Comparison of ENCODE assay signal across 8 cellular contexts in genomic region chr18:63158676-63159291, GRCh38.
DNase-seq lines count a peak whose midpoint lies in the region; ATAC-seq and TF ChIP-seq lines count a peak whose summit lies in the region.

No MANE protein-coding gene starts in this region.

- H3K4me1 ChIP-seq in A673 (ENCODE audit: insufficient read depth, low read length, poor library complexity, severe bottlenecking), result peaks cover 31% of the 10 kb centered on the region

- ATAC-seq in GM18868 (IDR thresholded peaks at IDR 0.05; ENCODE audit: unreplicated experiment), result peak; percentile 17
- peak; percentile 10 for ATAC-seq in HG03558 (IDR thresholded peaks at IDR 0.05; ENCODE audit: extremely low read depth, unreplicated experiment)
- peak; percentile 26 for ATAC-seq in stimulated activated naive CD8-positive, alpha-beta T cell treated with anti-CD3 and anti-CD28 coated beads, Interleukin-15, Interleukin-2, amounts not matched to agents 100 U/mL and 50 U/mL, for 24 hours

- H3K36me3 ChIP-seq in A673 (ENCODE audit: insufficient read depth, low read length, poor library complexity, severe bottlenecking), result no peaks in the 10 kb centered on the region

- no peaks in the 10 kb centered on the region for H3K27me3 ChIP-seq in A673 (replicated peaks; ENCODE audit: insufficient read depth, low read depth, low read length, poor library complexity)

- H3K9me3 ChIP-seq in A673 (ENCODE audit: low read depth, low read length, poor library complexity, severe bottlenecking), result no peaks in the 10 kb centered on the region

- no peak overlapping the region for H3K27ac ChIP-seq in A673 (ENCODE audit: low read depth, low read length, poor library complexity, severe bottlenecking)

- BruUV-seq in A673 (replicated peaks; lab: Mats Ljungman, UMichigan), result no TSS peak

- POLR2A ChIA-PET in A673 (lab: Charles Lee; ENCODE audit: low non-redundant PET), result no interaction called here

- CTCF ChIA-PET in A673 (lab: Charles Lee), result no interaction called here

- no peak overlapping the region for H3K4me3 ChIP-seq in A673 (ENCODE audit: low read depth, low read length, poor library complexity, severe bottlenecking)

- no peak for TF ChIP-seq CTCF in A673 (conservative IDR thresholded peaks at IDR 0.05; ENCODE audit: low read depth, low read length)

- intact Hi-C loops in A673 (cut with micrococcal nuclease; ENCODE audit: unreplicated experiment), result loop anchor here (5.0 kb wide), 1 partner anchor 141 kb away; no protein-coding TSS in a partner anchor

- peak; percentile 59 for DNase-seq in activated naive CD4-positive, alpha-beta T cell treated with anti-CD3 and anti-CD28 coated beads, Interleukin-2, amount 50 U/mL, for 16 hours
- DNase-seq in stimulated activated naive CD8-positive, alpha-beta T cell treated with anti-CD3 and anti-CD28 coated beads, Interleukin-15, Interleukin-2, amounts not matched to agents 100 U/mL and 50 U/mL, for 24 hours, result peak; percentile 59
- DNase-seq in midbrain (lab: John Stamatoyannopoulos, UW) (no peak), GM03348 (ENCODE audit: low spot score) (no peak), C1 segment of cervical spinal cord (lab: John Stamatoyannopoulos, UW) (no peak), A673 (ENCODE audit: low spot score) (no peak)

Comparison
In these comparisons a context has a peak if more than half of its experiments do, and no peak if none do; other contexts are left out.
1. DNase-seq: peak in activated naive CD4-positive, alpha-beta T cell treated with anti-CD3 and anti-CD28 coated beads, Interleukin-2, amount 50 U/mL, for 16 hours (single experiment) and stimulated activated naive CD8-positive, alpha-beta T cell treated with anti-CD3 and anti-CD28 coated beads, Interleukin-15, Interleukin-2, amounts not matched to agents 100 U/mL and 50 U/mL, for 24 hours (single experiment); none in midbrain (single experiment), GM03348 (single experiment), C1 segment of cervical spinal cord (0 of 14) and A673 (single experiment).
2. Peak in every context shown above with its lines, with median percentiles within 50 percentile points of each other: ATAC-seq.